18 cellular contexts compared by ENCODE assay signal in genomic region chr22:38481871-38482332, GRCh38. TPM values are rescaled to one million over a fixed set of nuclear protein-coding genes. Genes with fewer than 3 reads are reported as not detected.
DNase-seq lines count a peak whose midpoint lies in the region; ATAC-seq, FAIRE-seq and TF ChIP-seq lines count a peak whose summit lies in the region.
"Had no signal": no experiment of that assay in that cellular context is flagged by ENCODE, and none has a peak within 500 bp of the region (broad histone marks: within the 10 kb centered on the region; RNA-seq: fewer than 3 reads in every experiment).

No MANE protein-coding gene starts in this region.

- DNase-seq in CD4-positive, alpha-beta memory T cell: no peak
- DNase-seq in GM23248 (no peak), H1 (ENCODE audit: low read depth in 1 of 2, low spot score in 2 of 2) (no peak), neural crest cell (ENCODE audit: low read depth, low spot score) (no peak), AG08396 (ENCODE audit: low spot score) (no peak)
- DNase-seq: C1 segment of cervical spinal cord, NCI-H1694, NCI-H446, small intestine had no signal

- H3K27ac Mint-ChIP-seq in CD4-positive, alpha-beta memory T cell: peak overlapping the region in 4 of 7 donors; percentile 22 to 50 (median 40)
- H3K27ac Mint-ChIP-seq in neural crest cell (ENCODE audit: unreplicated experiment): peak overlapping the region; percentile 70

- H3K4me2 ChIP-seq in GM23248 (ENCODE audit: unreplicated experiment) (no peak overlapping the region), H1 (ENCODE audit: insufficient read depth in 1 of 2, low read depth in 2 of 2, low read length in 2 of 2) (no peak overlapping the region)

- POLR2A ChIA-PET in CD4-positive, alpha-beta memory T cell (lab: Charles Lee; ENCODE audit: partially characterized antibody): interaction anchor here (1.1 to 14.9 kb wide), 6 partner anchors 9 to 185 kb away, joined by 3 to 122 read pairs (median 6); no protein-coding TSS in a partner anchor
- POLR2A ChIA-PET in H1 (lab: Charles Lee; ENCODE audit: partially characterized antibody): interaction anchor here (0.7 to 40.8 kb wide), 16 partner anchors 6 to 154 kb away, joined by 3 to 1102 read pairs (median 4); partner anchors contain the start of genes DMC1 and KDELR3

- H3K79me1 ChIP-seq in H1 (ENCODE audit: low read depth, low read length): no peaks in the 10 kb centered on the region

- H4K20me1 ChIP-seq in GM23248 (ENCODE audit: insufficient read depth): no peaks in the 10 kb centered on the region
- H4K20me1 ChIP-seq in H1 (replicated peaks in 1 of 2; ENCODE audit: control insufficient read depth in 1 of 2, insufficient read depth in 2 of 2, low read length in 2 of 2): peaks cover 1 to 2% of the 10 kb centered on the region in 2 experiments

- no peak overlapping the region for H2BK20ac ChIP-seq in H1 (ENCODE audit: low read length)

- H2BK5ac ChIP-seq in H1 (ENCODE audit: low read depth, low read length): no peak overlapping the region

- TF ChIP-seq CTCF in H1 (IDR thresholded peaks at IDR 0.05; ENCODE audit: control extremely low read depth in 1 of 3, insufficient read depth in 1 of 3, low read depth in 1 of 3, low read length in 3 of 3) (no peak), neural crest cell (conservative IDR thresholded peaks at IDR 0.05) (no peak)

- H3K27me3 ChIP-seq in CD4-positive, alpha-beta memory T cell (ENCODE audit: insufficient read depth, low read length): no peaks in the 10 kb centered on the region
- H3K27me3 ChIP-seq in GM23248 (replicated peaks; ENCODE audit: insufficient read depth): no peaks in the 10 kb centered on the region
- H3K27me3 ChIP-seq in H1 (replicated peaks in 1 of 4; ENCODE audit: control insufficient read depth in 3 of 4, extremely low read depth in 1 of 4, insufficient read depth in 3 of 4, low read length in 3 of 4): no peaks in the 10 kb centered on the region
- H3K27me3 ChIP-seq: foreskin keratinocyte had no signal

- no peak overlapping the region for H3K56ac ChIP-seq in H1 (replicated peaks; ENCODE audit: insufficient read length, low read depth, low read length)

- no peak overlapping the region for H3K18ac ChIP-seq in H1 (ENCODE audit: extremely low read depth, low read length)

- H3K9me2 ChIP-seq in GM23248 (ENCODE audit: insufficient read depth): no peaks in the 10 kb centered on the region

- no peaks in the 10 kb centered on the region for H3K4me1 ChIP-seq in CD4-positive, alpha-beta memory T cell (ENCODE audit: insufficient read depth, low read length)
- H3K4me1 ChIP-seq in GM23248 (ENCODE audit: insufficient read depth) (no peaks in the 10 kb centered on the region), H1 (replicated peaks in 1 of 4; ENCODE audit: control insufficient read depth in 3 of 4, insufficient read depth in 4 of 4, low read length in 3 of 4) (0 out of 7 replicates have a peak, but pooled peaks cover 0 to 3% (median 0%) of the 10 kb centered on the region in 4 experiments)

- H3K79me2 ChIP-seq in GM23248 (ENCODE audit: insufficient read depth): peaks cover 12% of the 10 kb centered on the region; the same call in 1 of the 2 replicates
- H3K79me2 ChIP-seq in H1 (ENCODE audit: control insufficient read depth in 1 of 2, insufficient read depth in 2 of 2, low read length in 2 of 2): no peaks in the 10 kb centered on the region

- ATAC-seq in GM18909 (IDR thresholded peaks at IDR 0.05; ENCODE audit: poor library complexity, unreplicated experiment) (no peak), HG02885 (IDR thresholded peaks at IDR 0.05; ENCODE audit: poor library complexity, unreplicated experiment) (no peak)
- ATAC-seq: foreskin keratinocyte had no signal

- no peak overlapping the region for H3K23ac ChIP-seq in H1 (ENCODE audit: insufficient read length)

- no peak overlapping the region; the same call in 1 of the 2 replicates for H4K8ac ChIP-seq in H1 (ENCODE audit: extremely low read depth, insufficient read depth, low read length)

- no peak overlapping the region for H2BK12ac ChIP-seq in H1 (ENCODE audit: low read depth, low read length)

- H3K27ac ChIP-seq in CD4-positive, alpha-beta memory T cell (ENCODE audit: low read depth, low read length): no peak overlapping the region
- H3K27ac ChIP-seq in GM23248: 0 out of 2 replicates have a peak overlapping the region, but pooled peaks have one; percentile 4
- H3K27ac ChIP-seq in H1 (ENCODE audit: low read depth, low read length): no peak overlapping the region
- H3K27ac ChIP-seq: coronary artery, foreskin keratinocyte, thoracic aorta had no signal

- no peaks in the 10 kb centered on the region for H3K9me3 ChIP-seq in CD4-positive, alpha-beta memory T cell (ENCODE audit: control insufficient read depth in 1 of 2, low read length in 2 of 2)
- no peaks in the 10 kb centered on the region for H3K9me3 ChIP-seq in GM23248 (ENCODE audit: low read depth)
- no peaks in the 10 kb centered on the region for H3K9me3 ChIP-seq in H1 (ENCODE audit: insufficient read depth in 2 of 2, low read depth in 1 of 2, low read length in 1 of 2)
- H3K9me3 ChIP-seq: thoracic aorta had no signal

- H3K27me3 Mint-ChIP-seq in CD4-positive, alpha-beta memory T cell: no peaks in the 10 kb centered on the region
- H3K27me3 Mint-ChIP-seq in neural crest cell (ENCODE audit: low read depth): no peaks in the 10 kb centered on the region

- peaks cover 49 to 58% of the 10 kb centered on the region in 2 donors for H3K36me3 Mint-ChIP-seq in CD4-positive, alpha-beta memory T cell
- H3K36me3 Mint-ChIP-seq in neural crest cell (ENCODE audit: low read depth): peaks cover 56% of the 10 kb centered on the region

- no peaks in the 10 kb centered on the region for H3K23me2 ChIP-seq in H1 (ENCODE audit: low read depth, low read length)

- CTCF ChIA-PET in CD4-positive, alpha-beta memory T cell (lab: Charles Lee; ENCODE audit: partially characterized antibody): no interaction called here
- CTCF ChIA-PET in H1 (lab: Charles Lee; ENCODE audit: partially characterized antibody): interaction anchor here (0.8 to 1.8 kb wide), 3 partner anchors 9 to 29 kb away, joined by 3 to 5 read pairs (median 3); partner anchors contain the start of gene KDELR3

- no peak overlapping the region for H2BK120ac ChIP-seq in H1 (replicated peaks; ENCODE audit: low read depth, low read length)

- no peak overlapping the region for H3K4ac ChIP-seq in H1 (replicated peaks; ENCODE audit: insufficient read length, low read depth, low read length)

- H3K4me3 ChIP-seq in CD4-positive, alpha-beta memory T cell (ENCODE audit: low read length in 2 of 2): no peak overlapping the region
- H3K4me3 ChIP-seq in GM23248 (no peak overlapping the region), H1 (ENCODE audit: extremely low read depth in 1 of 4, insufficient read depth in 2 of 4, low read depth in 3 of 4, low read length in 4 of 4) (no peak overlapping the region)
- H3K4me3 ChIP-seq: coronary artery, thoracic aorta had no signal

- no peak overlapping the region for H4K5ac ChIP-seq in H1 (ENCODE audit: insufficient read length, low read depth, low read length)

- H3K36me3 ChIP-seq in CD4-positive, alpha-beta memory T cell (ENCODE audit: insufficient read depth, low read length): peaks cover 53% of the 10 kb centered on the region
- H3K36me3 ChIP-seq in GM23248 (ENCODE audit: low read depth) (peaks cover 80% of the 10 kb centered on the region), H1 (ENCODE audit: control insufficient read depth in 2 of 4, insufficient read depth in 4 of 4, low read length in 3 of 4) (peaks cover 38 to 64% (median 53%) of the 10 kb centered on the region in 4 experiments)

- no peak for TF ChIP-seq EP300 in H1 (IDR thresholded peaks at IDR 0.05; ENCODE audit: borderline replicate concordance in 1 of 2, low read depth in 2 of 2, low read length in 2 of 2)

- H2AK5ac ChIP-seq in H1 (ENCODE audit: low read depth, low read length): no peak overlapping the region

- no peak overlapping the region for H3K14ac ChIP-seq in H1 (ENCODE audit: insufficient read length)

- peaks cover 92% of the 10 kb centered on the region for H3F3A ChIP-seq in GM23248 (ENCODE audit: insufficient read depth)

- FAIRE-seq in H1 (lab: Jason Lieb, UNC): no peak
- FAIRE-seq: small intestine had no signal

- H2AFZ ChIP-seq in GM23248: no peak overlapping the region
- H2AFZ ChIP-seq in H1 (ENCODE audit: low read length): no peak overlapping the region

- no peak for TF ChIP-seq RAD21 in H1 (IDR thresholded peaks at IDR 0.05 in 1 of 2, conservative IDR thresholded peaks at IDR 0.05 in 1 of 2; ENCODE audit: low read depth in 2 of 2, low read length in 2 of 2)

- H3K9me3 Mint-ChIP-seq in CD4-positive, alpha-beta memory T cell: no peaks in the 10 kb centered on the region
- H3K9me3 Mint-ChIP-seq in neural crest cell: no peaks in the 10 kb centered on the region

- peaks cover 3 to 27% (median 10%) of the 10 kb centered on the region in 4 donors for H3K4me1 Mint-ChIP-seq in CD4-positive, alpha-beta memory T cell
- peaks cover 26% of the 10 kb centered on the region for H3K4me1 Mint-ChIP-seq in neural crest cell

- 98 to 100% methylated on average over 8 of the region's 8 CpGs for WGBS in GM23248 (ENCODE audit: low coverage in 1 of 2, low lambda C conversion rate in 2 of 2, missing lambda C conversion rate in 2 of 2), 2 experiments
- 92% methylated on average over 8 of the region's 8 CpGs; no CpG with 5 or more reads in 1 of the 2 experiments for WGBS in H1 (ENCODE audit: extremely low coverage in 1 of 2, insufficient coverage in 1 of 2, insufficient read length in 1 of 2, insufficient replicate concordance in 2 of 2, low coverage in 1 of 2, low lambda C conversion rate in 2 of 2, missing lambda C conversion rate in 1 of 2), 2 experiments

- in situ Hi-C loops in GM23248 (cut with MboI): no loop called here

- no peak overlapping the region for H3K9ac ChIP-seq in GM23248
- no peak overlapping the region for H3K9ac ChIP-seq in H1 (replicated peaks in 1 of 4; ENCODE audit: extremely low read depth in 1 of 4, low read depth in 3 of 4, low read length in 3 of 4)

- intact Hi-C loops in CD4-positive, alpha-beta memory T cell (cut with micrococcal nuclease): loop anchor here (5.0 kb wide), 1 partner anchor 90 kb away; the partner anchor contains the start of gene DMC1

- no peak overlapping the region for H2BK15ac ChIP-seq in H1 (ENCODE audit: low read length)

- TF ChIP-seq POLR2A in H1 (IDR thresholded peaks at IDR 0.05; ENCODE audit: control extremely low read depth in 1 of 2, low read depth in 2 of 2, low read length in 2 of 2): no peak; a peak in 1 of 3 replicates

- H3K4me3 Mint-ChIP-seq in CD4-positive, alpha-beta memory T cell: peak overlapping the region in 2 of 8 donors; percentile 1 to 55
- H3K4me3 Mint-ChIP-seq in neural crest cell: no peak overlapping the region

- H4K91ac ChIP-seq in H1 (replicated peaks; ENCODE audit: insufficient read length, low read length): no peak overlapping the region

RNA-seq across cellular contexts. Expression of gene KDELR3, which starts 14.0 kb away (rescaled TPM):
- total RNA-seq in CD4-positive, alpha-beta memory T cell: not detected
- polyA plus RNA-seq in CD4-positive, alpha-beta memory T cell: under 1 TPM; 0.10 to 0.24 TPM
- 191 and 197 TPM in 2 replicates for total RNA-seq in GM23248 (2014; rRNA removed; shearing (Covaris generic))
- polyA plus RNA-seq in GM23248 (2016; fragmentation: Nextera tagmentation; extraction: Ambion mirVana): 326 and 335 TPM in 2 replicates
- total RNA-seq in H1 (2021; fragmentation: NEBNext Ultra II Directional; extraction: Animal tissue kit (Norgen Biotek cat#: 25700)): 7.8 and 7.9 TPM in 2 replicates
- polyA plus RNA-seq in H1 (2011; rRNA removed): 8.0 and 13.0 TPM in 2 replicates
- 7.9 TPM for polyA plus RNA-seq in H1 (2011; cell fraction: cytosol; rRNA removed)
- polyA plus RNA-seq in H1 (2011; cell fraction: nucleus; rRNA removed): 4.4 TPM
- 6.7 to 7.7 TPM (median 7.3 TPM) in 4 replicates for polyA plus RNA-seq in H1 (2012, experiment 1 of 2)
- polyA plus RNA-seq in H1 (2012, experiment 2 of 2): 4.7 TPM
- polyA plus RNA-seq in H1 (2013, experiment 1 of 2): 14.5 TPM
- 19.3 TPM for polyA plus RNA-seq in H1 (2013, experiment 2 of 2)
- polyA minus RNA-seq in H1 (2011; rRNA and poly(A)+ RNA removed): 7.5 and 13.4 TPM in 2 replicates
- polyA minus RNA-seq in H1 (2011; cell fraction: cytosol; rRNA and poly(A)+ RNA removed): 3.1 TPM
- 4.7 TPM for polyA minus RNA-seq in H1 (2011; cell fraction: nucleus; rRNA and poly(A)+ RNA removed)
- 5.1 and 5.3 TPM in 2 replicates for total RNA-seq in neural crest cell

RNA-seq across cellular contexts. Expression of gene DDX17, which starts 24.2 kb away (rescaled TPM):
- total RNA-seq in CD4-positive, alpha-beta memory T cell: 100 to 1,000 TPM; 927 to 960 TPM
- polyA plus RNA-seq in CD4-positive, alpha-beta memory T cell: 10 to 100 TPM in 1 of 2 donors, 1 to 10 TPM in 1; 10.0 to 44.3 TPM
- 312 and 370 TPM in 2 replicates for total RNA-seq in GM23248 (2014; rRNA removed; shearing (Covaris generic))
- polyA plus RNA-seq in GM23248 (2016; fragmentation: Nextera tagmentation; extraction: Ambion mirVana) (28.5 and 30.1 TPM in 2 replicates), H1 (2011; rRNA removed) (437 and 698 TPM in 2 replicates)
- total RNA-seq in H1 (2021; fragmentation: NEBNext Ultra II Directional; extraction: Animal tissue kit (Norgen Biotek cat#: 25700)): 441 and 448 TPM in 2 replicates
- polyA plus RNA-seq in H1 (2011; cell fraction: cytosol; rRNA removed): 503 TPM
- 1,685 TPM for polyA plus RNA-seq in H1 (2011; cell fraction: nucleus; rRNA removed)
- 247 to 297 TPM (median 278 TPM) in 4 replicates for polyA plus RNA-seq in H1 (2012, experiment 1 of 2)
- 43.0 TPM for polyA plus RNA-seq in H1 (2012, experiment 2 of 2)
- polyA plus RNA-seq in H1 (2013, experiment 1 of 2): 243 TPM
- 214 TPM for polyA plus RNA-seq in H1 (2013, experiment 2 of 2)
- 707 and 1,020 TPM in 2 replicates for polyA minus RNA-seq in H1 (2011; rRNA and poly(A)+ RNA removed)
- polyA minus RNA-seq in H1 (2011; cell fraction: cytosol; rRNA and poly(A)+ RNA removed): 330 TPM
- 755 TPM for polyA minus RNA-seq in H1 (2011; cell fraction: nucleus; rRNA and poly(A)+ RNA removed)
- 485 and 500 TPM in 2 replicates for total RNA-seq in neural crest cell

RNA-seq across cellular contexts. Expression of gene KCNJ4, which starts 26.9 kb away (rescaled TPM):
- total RNA-seq in CD4-positive, alpha-beta memory T cell: not detected
- polyA plus RNA-seq in CD4-positive, alpha-beta memory T cell: not detected
- not detected in 2 replicates for total RNA-seq in GM23248 (2014; rRNA removed; shearing (Covaris generic))
- not detected in 2 replicates for polyA plus RNA-seq in GM23248 (2016; fragmentation: Nextera tagmentation; extraction: Ambion mirVana)
- 2.2 and 2.3 TPM in 2 replicates for total RNA-seq in H1 (2021; fragmentation: NEBNext Ultra II Directional; extraction: Animal tissue kit (Norgen Biotek cat#: 25700))
- polyA plus RNA-seq in H1 (2011; rRNA removed): 1.4 TPM in 2 replicates
- polyA plus RNA-seq in H1 (2011; cell fraction: cytosol; rRNA removed): 1.3 TPM
- polyA plus RNA-seq in H1 (2011; cell fraction: nucleus; rRNA removed): 1.2 TPM
- polyA plus RNA-seq in H1 (2012, experiment 1 of 2): 1.0 to 3.7 TPM (median 2.6 TPM) in 4 replicates
- polyA plus RNA-seq in H1 (2012, experiment 2 of 2): 1.2 TPM
- 1.2 TPM for polyA plus RNA-seq in H1 (2013, experiment 1 of 2)
- polyA plus RNA-seq in H1 (2013, experiment 2 of 2): 1.3 TPM
- polyA minus RNA-seq in H1 (2011; rRNA and poly(A)+ RNA removed): 0.41 TPM in 2 replicates
- 1.8 TPM for polyA minus RNA-seq in H1 (2011; cell fraction: cytosol; rRNA and poly(A)+ RNA removed)
- polyA minus RNA-seq in H1 (2011; cell fraction: nucleus; rRNA and poly(A)+ RNA removed): not detected
- total RNA-seq in neural crest cell: 4.0 and 4.4 TPM in 2 replicates
- total RNA-seq: foreskin keratinocyte; MCF 10A; mucosa of gallbladder; posterior vena cava; T-helper 1 cell treated with Interleukin-12 subunit alpha and Interleukin-12 subunit beta and Interleukin-4 antibody, amounts not matched to agents 30 ng/mL and 1 ng/mL, for 36 hours; thoracic aorta had no signal

Comparison
In these comparisons a context has a peak if more than half of its experiments do, and no peak if none do; other contexts are left out.
1. RNA of gene KDELR3, which starts 14.0 kb away (total RNA-seq): 191 to 197 TPM in GM23248; 7.8 to 7.9 TPM in H1, 5.1 to 5.3 TPM in neural crest cell and not detected in CD4-positive, alpha-beta memory T cell; every median in the first group is over 10 times any median in the second.